15 cellular contexts compared by ENCODE assay signal in genomic region chr9:128213746-128214497, GRCh38. TPM values are rescaled to one million over a fixed set of nuclear protein-coding genes. Genes with fewer than 3 reads are reported as not detected.
A peak's percentile ranks its signal among the peaks of the same experiment; 100 is the strongest.
DNase-seq lines count a peak whose midpoint lies in the region; ATAC-seq and TF ChIP-seq lines count a peak whose summit lies in the region.
"Had no signal": no experiment of that assay in that cellular context is flagged by ENCODE, and none has a peak within 500 bp of the region (broad histone marks: within the 10 kb centered on the region; RNA-seq: fewer than 3 reads in every experiment).

No MANE protein-coding gene starts in this region.

- TF ChIP-seq POLR2A in HCT116 (IDR thresholded peaks at IDR 0.05; ENCODE audit: borderline replicate concordance, extremely low read depth, insufficient read depth, insufficient read length), result no peak

- BruUV-seq in HCT116 (replicated peaks; lab: Mats Ljungman, UMichigan), result no TSS peak

- DNase-seq in HCT116 (ENCODE audit: low read depth, low spot score), result no peak
- DNase-seq in activated CD4-positive, alpha-beta T cell treated with anti-CD3 and anti-CD28 coated beads, Interleukin-2, amount 10 ng/mL, durations not matched to agents 24 days and 14 days, result no peak
- no peak for DNase-seq in KBM-7
- no peak for DNase-seq in NCI-H2196 (lab: John Stamatoyannopoulos, UW; ENCODE audit: unreplicated experiment)
- no peak for DNase-seq in DMS 273 treated with DMSO at 0.1 percent for 48 hours (lab: John Stamatoyannopoulos, UW)
- DNase-seq: BE2C, DMS79 treated with DMSO at 0.1 percent for 48 hours, NCI-H1417, NCI-H187 treated with DMSO at 0.1 percent for 48 hours, NCI-H69, SHP77 had no signal

- no peaks in the 10 kb centered on the region for H3K36me3 ChIP-seq in HCT116 (ENCODE audit: control insufficient read depth in 1 of 2, insufficient read depth in 2 of 2, low read length in 2 of 2)
- H3K36me3 ChIP-seq: BE2C had no signal

- H3K36me3 Mint-ChIP-seq in dendritic cell treated with granulocyte-macrophage colony-stimulating factor and Interleukin-4, amounts not matched to agents 40 ng/mL and 50 ng/mL, for 4 days (ENCODE audit: low read depth), result peaks cover 7% of the 10 kb centered on the region
- peaks cover 9% of the 10 kb centered on the region for H3K36me3 Mint-ChIP-seq in nephron (ENCODE audit: low read depth)
- no peaks in the 10 kb centered on the region for H3K36me3 Mint-ChIP-seq in activated CD4-positive, alpha-beta T cell treated with anti-CD3 and anti-CD28 coated beads, Interleukin-2, amount 10 ng/mL, durations not matched to agents 24 days and 14 days (ENCODE audit: low read depth)
- H3K36me3 Mint-ChIP-seq: CD8-positive, alpha-beta T cell had no signal

- no peaks in the 10 kb centered on the region for H3K79me2 ChIP-seq in HCT116 (ENCODE audit: insufficient read depth, low read length)

- no peak overlapping the region for H2AFZ ChIP-seq in HCT116 (ENCODE audit: low read depth, low read length, poor library complexity, severe bottlenecking)
- H2AFZ ChIP-seq: GM23338 had no signal

- CTCF ChIA-PET in HCT116 (lab: Charles Lee), result no interaction called here

- H3K9me3 Mint-ChIP-seq in dendritic cell treated with granulocyte-macrophage colony-stimulating factor and Interleukin-4, amounts not matched to agents 40 ng/mL and 50 ng/mL, for 4 days, result no peaks in the 10 kb centered on the region
- no peaks in the 10 kb centered on the region for H3K9me3 Mint-ChIP-seq in nephron
- H3K9me3 Mint-ChIP-seq in activated CD4-positive, alpha-beta T cell treated with anti-CD3 and anti-CD28 coated beads, Interleukin-2, amount 10 ng/mL, durations not matched to agents 24 days and 14 days, result no peaks in the 10 kb centered on the region
- H3K9me3 Mint-ChIP-seq: CD8-positive, alpha-beta T cell; GM23338 had no signal

- H4K20me1 ChIP-seq in HCT116 (ENCODE audit: insufficient read depth), result no peaks in the 10 kb centered on the region

- H3K27ac ChIP-seq in HCT116 (ENCODE audit: low read depth, low read length), result 0 out of 2 replicates have a peak overlapping the region, but pooled peaks have one; percentile 45

- no peak for ATAC-seq in HCT116
- ATAC-seq: CD8-positive, alpha-beta T cell; GM23338 had no signal

- no peaks in the 10 kb centered on the region for H3K9me3 ChIP-seq in HCT116 (ENCODE audit: control insufficient read depth in 1 of 2, insufficient read depth in 1 of 2, low read depth in 1 of 2, low read length in 2 of 2)
- H3K9me3 ChIP-seq: BE2C had no signal

- peaks cover 39% of the 10 kb centered on the region for H3K4me1 Mint-ChIP-seq in dendritic cell treated with granulocyte-macrophage colony-stimulating factor and Interleukin-4, amounts not matched to agents 40 ng/mL and 50 ng/mL, for 4 days (ENCODE audit: low read depth)
- peaks cover 48% of the 10 kb centered on the region for H3K4me1 Mint-ChIP-seq in nephron
- peaks cover 11% of the 10 kb centered on the region for H3K4me1 Mint-ChIP-seq in activated CD4-positive, alpha-beta T cell treated with anti-CD3 and anti-CD28 coated beads, Interleukin-2, amount 10 ng/mL, durations not matched to agents 24 days and 14 days

- H3K4me3 ChIP-seq in HCT116 (replicated peaks in 1 of 2; ENCODE audit: low read depth in 1 of 2, low read length in 2 of 2), result no peak overlapping the region
- H3K4me3 ChIP-seq: GM23338 had no signal

- peak overlapping the region; percentile 64; the same call in 1 of the 2 replicates for H3K4me2 ChIP-seq in HCT116 (ENCODE audit: low read length)
- H3K4me2 ChIP-seq: GM23338 had no signal

- H3K9me2 ChIP-seq in HCT116 (ENCODE audit: insufficient read depth), result no peaks in the 10 kb centered on the region

- H3K9ac ChIP-seq in HCT116 (ENCODE audit: low read length), result no peak overlapping the region

- RAD21 ChIA-PET in HCT116 (lab: Charles Lee; ENCODE audit: low non-redundant PET in 1 of 2, low total read pairs in 2 of 2, uncharacterized antibody in 2 of 2, unreplicated experiment in 2 of 2), result no interaction called here

- no peaks in the 10 kb centered on the region for H3K27me3 ChIP-seq in HCT116 (ENCODE audit: insufficient read depth, low read length)
- H3K27me3 ChIP-seq: BE2C had no signal

- in situ Hi-C loops in KBM-7 (cut with MboI; ENCODE audit: low pct_unique_long_range_greater_than_20kb, low sequenced_read_pairs), result no loop called here

- TF ChIP-seq RAD21 in HCT116 (IDR thresholded peaks at IDR 0.05; ENCODE audit: low read depth), result no peak

- POLR2A ChIA-PET in HCT116 (lab: Charles Lee), result no interaction called here

- peaks cover 16 to 49% of the 10 kb centered on the region in 2 experiments for H3K4me1 ChIP-seq in HCT116 (ENCODE audit: control insufficient read depth in 1 of 2, insufficient read depth in 2 of 2, low read length in 2 of 2)

- no peak for TF ChIP-seq CTCF in HCT116 (IDR thresholded peaks at IDR 0.05 in 2 of 3, conservative IDR thresholded peaks at IDR 0.05 in 1 of 3; ENCODE audit: borderline replicate concordance in 1 of 3, insufficient read depth in 1 of 3, low read depth in 2 of 3, low read length in 2 of 3)
- no peak for TF ChIP-seq CTCF in nephron (IDR thresholded peaks at IDR 0.05; ENCODE audit: unreplicated experiment in 3 of 3)

- H3K27ac Mint-ChIP-seq in dendritic cell treated with granulocyte-macrophage colony-stimulating factor and Interleukin-4, amounts not matched to agents 40 ng/mL and 50 ng/mL, for 4 days, result peak overlapping the region; percentile 97
- H3K27ac Mint-ChIP-seq in nephron, result peak overlapping the region; percentile 89 to 94 (median 89)
- H3K27ac Mint-ChIP-seq in activated CD4-positive, alpha-beta T cell treated with anti-CD3 and anti-CD28 coated beads, Interleukin-2, amount 10 ng/mL, durations not matched to agents 24 days and 14 days, result no peak overlapping the region
- H3K27ac Mint-ChIP-seq: CD8-positive, alpha-beta T cell; GM23338 had no signal

- peaks cover 27% of the 10 kb centered on the region for H3K27me3 Mint-ChIP-seq in dendritic cell treated with granulocyte-macrophage colony-stimulating factor and Interleukin-4, amounts not matched to agents 40 ng/mL and 50 ng/mL, for 4 days
- peaks cover 4% of the 10 kb centered on the region for H3K27me3 Mint-ChIP-seq in nephron (ENCODE audit: low read depth)
- peaks cover 19% of the 10 kb centered on the region for H3K27me3 Mint-ChIP-seq in activated CD4-positive, alpha-beta T cell treated with anti-CD3 and anti-CD28 coated beads, Interleukin-2, amount 10 ng/mL, durations not matched to agents 24 days and 14 days

- intact Hi-C loops in HCT116 (cut with micrococcal nuclease), result no loop called here
- intact Hi-C loops in dendritic cell treated with granulocyte-macrophage colony-stimulating factor and Interleukin-4, amounts not matched to agents 40 ng/mL and 50 ng/mL, for 4 days (cut with micrococcal nuclease), result loop anchor here (10.0 kb wide), 1 partner anchor 61 kb away; the partner anchor contains the start of genes GOLGA2 and SWI5
- intact Hi-C loops in activated CD4-positive, alpha-beta T cell treated with anti-CD3 and anti-CD28 coated beads, Interleukin-2, amount 10 ng/mL, durations not matched to agents 24 days and 14 days (cut with micrococcal nuclease), result no loop called here

- H3K4me3 Mint-ChIP-seq in dendritic cell treated with granulocyte-macrophage colony-stimulating factor and Interleukin-4, amounts not matched to agents 40 ng/mL and 50 ng/mL, for 4 days, result no peak overlapping the region
- peak overlapping the region in 1 of 3 experiments; percentile 39 for H3K4me3 Mint-ChIP-seq in nephron
- no peak overlapping the region for H3K4me3 Mint-ChIP-seq in activated CD4-positive, alpha-beta T cell treated with anti-CD3 and anti-CD28 coated beads, Interleukin-2, amount 10 ng/mL, durations not matched to agents 24 days and 14 days
- H3K4me3 Mint-ChIP-seq: CD8-positive, alpha-beta T cell; GM23338 had no signal

TF ChIP-seq in HCT116, 20 proteins besides CTCF, POLR2A, EP300 and RAD21 (continues in another document):
- TF ChIP-seq ELF1 (IDR thresholded peaks at IDR 0.05; ENCODE audit: borderline replicate concordance, low read depth) (no peak), CBX3 (IDR thresholded peaks at IDR 0.05; ENCODE audit: low read depth) (no peak), FOSL1 (IDR thresholded peaks at IDR 0.05; ENCODE audit: low read depth) (no peak), EZH2 (IDR thresholded peaks at IDR 0.05) (no peak), TCF7L2 (IDR thresholded peaks at IDR 0.05; ENCODE audit: borderline replicate concordance, extremely low read depth, insufficient read depth, insufficient read length) (no peak), EZH2phosphoT487 (IDR thresholded peaks at IDR 0.05; ENCODE audit: borderline replicate concordance) (no peak), SP1 (IDR thresholded peaks at IDR 0.05; ENCODE audit: low read depth) (no peak), MAX (IDR thresholded peaks at IDR 0.05) (no peak)
- TF ChIP-seq, protein P1, sequence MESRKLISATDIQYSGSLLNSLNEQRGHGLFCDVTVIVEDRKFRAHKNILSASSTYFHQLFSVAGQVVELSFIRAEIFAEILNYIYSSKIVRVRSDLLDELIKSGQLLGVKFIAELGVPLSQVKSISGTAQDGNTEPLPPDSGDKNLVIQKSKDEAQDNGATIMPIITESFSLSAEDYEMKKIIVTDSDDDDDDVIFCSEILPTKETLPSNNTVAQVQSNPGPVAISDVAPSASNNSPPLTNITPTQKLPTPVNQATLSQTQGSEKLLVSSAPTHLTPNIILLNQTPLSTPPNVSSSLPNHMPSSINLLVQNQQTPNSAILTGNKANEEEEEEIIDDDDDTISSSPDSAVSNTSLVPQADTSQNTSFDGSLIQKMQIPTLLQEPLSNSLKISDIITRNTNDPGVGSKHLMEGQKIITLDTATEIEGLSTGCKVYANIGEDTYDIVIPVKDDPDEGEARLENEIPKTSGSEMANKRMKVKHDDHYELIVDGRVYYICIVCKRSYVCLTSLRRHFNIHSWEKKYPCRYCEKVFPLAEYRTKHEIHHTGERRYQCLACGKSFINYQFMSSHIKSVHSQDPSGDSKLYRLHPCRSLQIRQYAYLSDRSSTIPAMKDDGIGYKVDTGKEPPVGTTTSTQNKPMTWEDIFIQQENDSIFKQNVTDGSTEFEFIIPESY (IDR thresholded peaks at IDR 0.05; ENCODE audit: extremely low read depth, insufficient replicate concordance, low read length), result no peak

RNA-seq across cellular contexts. Expression of gene DNM1, which starts 10.7 kb away (rescaled TPM):
- total RNA-seq in HCT116 (2021; ENCODE audit: unreplicated experiment), result 12.0 TPM
- 10.3 and 11.1 TPM in 2 replicates for polyA plus RNA-seq in HCT116 (2012)
- total RNA-seq in activated CD4-positive, alpha-beta T cell treated with anti-CD3 and anti-CD28 coated beads, Interleukin-2, amount 10 ng/mL, durations not matched to agents 24 days and 14 days, result 0.95 and 1.5 TPM in 2 replicates

RNA-seq across cellular contexts. Expression of gene CIZ1, which starts 22.6 kb away (rescaled TPM):
- 144 TPM for total RNA-seq in HCT116 (2021; ENCODE audit: unreplicated experiment)
- 132 and 147 TPM in 2 replicates for polyA plus RNA-seq in HCT116 (2012)
- 142 and 143 TPM in 2 replicates for total RNA-seq in activated CD4-positive, alpha-beta T cell treated with anti-CD3 and anti-CD28 coated beads, Interleukin-2, amount 10 ng/mL, durations not matched to agents 24 days and 14 days

RNA-seq across cellular contexts. Expression of gene BBLN, which starts 53.9 kb away (rescaled TPM):
- 119 TPM for total RNA-seq in HCT116 (2021; ENCODE audit: unreplicated experiment)
- polyA plus RNA-seq in HCT116 (2012), result 113 and 131 TPM in 2 replicates
- 89.3 and 91.4 TPM in 2 replicates for total RNA-seq in activated CD4-positive, alpha-beta T cell treated with anti-CD3 and anti-CD28 coated beads, Interleukin-2, amount 10 ng/mL, durations not matched to agents 24 days and 14 days
